ENCODE assay signal across 8 cellular contexts in genomic region chrX:20265221-20265725, GRCh38. TPM values are rescaled to one million over a fixed set of nuclear protein-coding genes. Genes with fewer than 3 reads are reported as not detected.
DNase-seq lines count a peak whose midpoint lies in the region; ATAC-seq and TF ChIP-seq lines count a peak whose summit lies in the region.

No MANE protein-coding gene starts in this region.

- intact Hi-C loops in Panc1 (cut with micrococcal nuclease; ENCODE audit: unreplicated experiment) = loop anchor here (5.0 kb wide), 1 partner anchor 97 kb away; no protein-coding TSS in a partner anchor
- intact Hi-C loops in transverse colon (cut with DNase I; ENCODE audit: low total_unique reads) = no loop called here

- 34% methylated on average over 26 of the region's 26 CpGs; no CpG with 5 or more reads in 1 of the 2 donors for WGBS in transverse colon (ENCODE audit: low coverage in 1 of 2), 2 donors

- in situ Hi-C loops in Panc1 (cut with HindIII; ENCODE audit: low pct_unique_long_range_greater_than_20kb, low sequenced_read_pairs) (no loop called here), transverse colon (cut with MboI; ENCODE audit: low pct_ligation_motif_present in 1 of 4, low pct_unique_long_range_greater_than_20kb in 1 of 4, low sequenced_read_pairs in 3 of 4) (loop anchor here in 1 of 4 donors (25.0 kb wide), 1 partner anchor 172 kb away; no protein-coding TSS in a partner anchor)

- H3K9me3 ChIP-seq in Panc1 (ENCODE audit: control insufficient read depth, insufficient read depth, low read depth, low read length) = no peaks in the 10 kb centered on the region
- no peaks in the 10 kb centered on the region for H3K9me3 ChIP-seq in transverse colon

- ATAC-seq in GM18861 (IDR thresholded peaks at IDR 0.05; ENCODE audit: unreplicated experiment) (peak; percentile 39), HG03280 (IDR thresholded peaks at IDR 0.05; ENCODE audit: unreplicated experiment) (peak; percentile 43), Panc1 (peak; percentile 50), foreskin keratinocyte (peak; percentile 70)

- BruUV-seq in Panc1 (replicated peaks; lab: Mats Ljungman, UMichigan) = no TSS peak

- H3K4me1 ChIP-seq in Panc1 (ENCODE audit: control insufficient read depth, insufficient read depth, low read length) (peaks cover 8% of the 10 kb centered on the region), foreskin keratinocyte (peaks cover 13% of the 10 kb centered on the region), transverse colon (peaks cover 0 to 37% (median 5%) of the 10 kb centered on the region in 4 donors)

- TF ChIP-seq CTCF in AG04449 (IDR thresholded peaks at IDR 0.05; ENCODE audit: insufficient read depth, low read length, missing control alignments) = no peak
- TF ChIP-seq CTCF in Panc1 (IDR thresholded peaks at IDR 0.05) = no peak
- TF ChIP-seq CTCF in foreskin keratinocyte (conservative IDR thresholded peaks at IDR 0.05) = no peak
- no peak for TF ChIP-seq CTCF in transverse colon (IDR thresholded peaks at IDR 0.05)

- TF ChIP-seq POLR2A in transverse colon (IDR thresholded peaks at IDR 0.05) = peak; percentile 81

- no peak for TF ChIP-seq EP300 in transverse colon (IDR thresholded peaks at IDR 0.05; ENCODE audit: low read depth)

- H3K27ac ChIP-seq in Panc1 (ENCODE audit: low read length) (peak overlapping the region; percentile 72), foreskin keratinocyte (peak overlapping the region; percentile 90), transverse colon (peak overlapping the region; percentile 88 to 94 (median 92))

- POLR2A ChIA-PET in AG04449 (lab: Yijun Ruan, JAX) (no interaction called here), Panc1 (lab: Charles Lee) (no interaction called here)

- CTCF ChIA-PET in AG04449 (lab: Yijun Ruan, JAX) = interaction anchor here (3.2 kb wide), 1 partner anchor 13 kb away, joined by 9 read pairs; no protein-coding TSS in a partner anchor
- CTCF ChIA-PET in Panc1 (lab: Charles Lee) = no interaction called here

- H3K36me3 ChIP-seq in Panc1 (ENCODE audit: control insufficient read depth, insufficient read depth, low read length) (no peaks in the 10 kb centered on the region), transverse colon (no peaks in the 10 kb centered on the region)

- H3K27me3 ChIP-seq in Panc1 (ENCODE audit: control insufficient read depth, insufficient read depth, low read length) (no peaks in the 10 kb centered on the region), foreskin keratinocyte (no peaks in the 10 kb centered on the region), transverse colon (no peaks in the 10 kb centered on the region)

- H3K4me3 ChIP-seq in AG04449 (ENCODE audit: low read depth, low read length) (peak overlapping the region; percentile 65), Panc1 (ENCODE audit: low read depth in 2 of 2, low read length in 2 of 2) (peak overlapping the region; percentile 60 to 70), transverse colon (peak overlapping the region; percentile 60 to 80 (median 68))

- DNase-seq in AG04449 (ENCODE audit: low read depth, low spot score) (no peak), Panc1 (ENCODE audit: low read depth, low spot score) (no peak), foreskin keratinocyte (no peak), occipital lobe (lab: John Stamatoyannopoulos, UW) (peak; percentile 13), transverse colon (peak; percentile 62)
- DNase-seq in activated effector memory CD4-positive, alpha-beta T cell treated with Interleukin-2 at 50 U/mL for 16 hours = peak; percentile 37

RNA-seq across cellular contexts. Expression of gene RPS6KA3, which starts 1.4 kb away (rescaled TPM):
- total RNA-seq in Panc1 (2021; ENCODE audit: unreplicated experiment) (40.5 TPM), foreskin keratinocyte (30.5 and 34.6 TPM in 2 replicates), occipital lobe (35.7 TPM), transverse colon (10 to 100 TPM; 28.7 to 73.0 (median 49.8) TPM)
- 23.9 TPM for polyA plus RNA-seq in Panc1 (2012; ENCODE audit: insufficient read length)
- 10.8 and 11.0 TPM in 2 replicates for polyA plus RNA-seq in foreskin keratinocyte

Comparison
In these comparisons a context has a peak if more than half of its experiments do, and no peak if none do; other contexts are left out.
1. DNase-seq: peak in activated effector memory CD4-positive, alpha-beta T cell treated with Interleukin-2 at 50 U/mL for 16 hours (single experiment), occipital lobe (single experiment) and transverse colon (single experiment); none in AG04449 (single experiment), Panc1 (single experiment) and foreskin keratinocyte (0 of 2).
2. Peak in every context shown above with its lines, with median percentiles within 50 percentile points of each other: H3K4me3 ChIP-seq, ATAC-seq and H3K27ac ChIP-seq.